8 cellular contexts compared by ENCODE assay signal in the genomic region with DNA sequence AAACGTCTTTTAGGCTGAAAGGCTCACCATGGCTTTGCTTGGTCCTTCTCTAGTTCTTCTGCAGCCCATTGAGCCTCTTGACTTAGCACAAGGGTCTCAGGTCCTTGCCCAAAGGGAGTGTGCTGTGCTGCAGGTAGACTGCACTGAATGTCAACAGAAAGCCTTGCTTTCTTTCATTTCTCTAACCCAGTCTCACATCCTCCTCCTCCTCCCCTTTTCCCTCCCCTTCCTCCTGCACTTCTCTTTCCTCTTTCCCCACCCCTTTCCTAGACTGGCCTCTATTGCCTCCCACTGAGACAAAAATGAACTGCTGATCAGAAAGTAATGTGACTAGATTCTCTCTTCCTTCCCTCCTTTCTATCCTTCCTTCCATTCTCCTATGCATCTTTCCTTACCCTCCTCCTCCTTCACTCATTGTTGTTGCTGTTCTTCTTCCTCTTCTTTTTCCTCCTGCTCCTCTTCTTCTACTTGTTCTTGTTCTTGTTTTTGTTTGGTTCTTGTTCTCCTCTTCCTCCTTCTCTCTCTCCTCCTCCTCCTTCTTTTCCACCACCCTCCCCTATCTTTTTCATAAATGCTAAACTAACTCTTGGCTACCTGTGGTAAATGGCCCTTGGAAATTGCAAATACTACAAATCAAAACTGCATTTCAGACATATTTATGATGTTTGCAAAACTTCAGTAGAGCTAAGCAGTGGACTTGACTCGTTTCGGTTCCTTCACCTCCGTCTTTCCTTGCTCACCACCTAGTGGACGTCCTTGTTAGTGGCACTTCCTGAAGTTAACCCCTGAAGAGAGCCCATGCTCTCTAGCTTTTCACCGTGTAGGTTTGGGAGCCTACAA. TPM values are rescaled to one million over a fixed set of nuclear protein-coding genes. Genes with fewer than 3 reads are reported as not detected.
A peak's percentile ranks its signal among the peaks of the same experiment; 100 is the strongest.
DNase-seq lines count a peak whose midpoint lies in the region; ATAC-seq, FAIRE-seq and TF ChIP-seq lines count a peak whose summit lies in the region.

A gene (minus strand): TSS at position 152 of the 840 bp plus-strand sequence. CDS start 122 bp downstream, at position 30.

- peak; percentile 80 for FAIRE-seq in GM12878 (lab: Jason Lieb, UNC)

- ATAC-seq in HG02840 (IDR thresholded peaks at IDR 0.05; ENCODE audit: low FRiP score, unreplicated experiment) (peak; percentile 74), GM12878 (peak; percentile 79)

- peak; percentile 44; the same call in 1 of the 2 replicates for TF ChIP-seq POLR2A in GM12878 (IDR thresholded peaks at IDR 0.05; ENCODE audit: low read depth, low read length)

- POLR2A ChIA-PET in GM12878 (lab: Charles Lee) = interaction anchor here (1.2 kb wide), 1 partner anchor 110 kb away, joined by 10 read pairs; no protein-coding TSS in a partner anchor

- BruUV-seq in GM12878 (replicated peaks; lab: Mats Ljungman, UMichigan) = no TSS peak

- peak within 1 kb of the TSS; percentile 87 for H2AFZ ChIP-seq in GM12878 (ENCODE audit: control insufficient read depth, low read depth, low read length)

- H3K4me3 ChIP-seq in GM12878 (peak within 1 kb of the TSS; percentile 45), iPS-15b (ENCODE audit: low read depth, low read length) (peak within 1 kb of the TSS; percentile 49), skin epidermis (peak within 1 kb of the TSS in 5 of 7 experiments; percentile 2 to 14 (median 2))

- intact Hi-C loops in T-helper 2 cell treated with Interferon-gamma antibody and Interleukin-4, amounts not matched to agents 100 ng/mL and 5 ng/mL, for 36 hours (cut with micrococcal nuclease) = loop anchor here (1.0 to 10.0 kb wide), 10 partner anchors 17 to 1177 kb away; a partner anchor contains a TSS
- intact Hi-C loops in GM12878 (cut with micrococcal nuclease; ENCODE audit: unreplicated experiment) = loop anchor here (1.0 to 10.0 kb wide), 7 partner anchors 15 to 1107 kb away; a partner anchor contains a TSS

- H3K9ac ChIP-seq in GM12878 (ENCODE audit: control insufficient read depth, insufficient read depth, low read length) = peak within 1 kb of the TSS; percentile 30
- no peak within 1 kb of the TSS for H3K9ac ChIP-seq in iPS-15b (ENCODE audit: low read depth, low read length)

- H3K79me2 ChIP-seq in GM12878 (ENCODE audit: control insufficient read depth, insufficient read depth, low read length) = peaks cover 29% of the 10 kb centered on the region

- DNase-seq in GM13977 (ENCODE audit: low spot score) (peak; percentile 53), NCI-H128 (lab: John Stamatoyannopoulos, UW; ENCODE audit: unreplicated experiment) (peak; percentile 5), GM12878 (ENCODE audit: low read depth, low spot score) (peak; percentile 90)

- SMC1A ChIA-PET in GM12878 (lab: Charles Lee; ENCODE audit: uncharacterized antibody, unreplicated experiment) = interaction anchor here (0.7 to 4.9 kb wide), 34 partner anchors 10 to 1108 kb away, joined by 3 to 154 read pairs (median 6); a partner anchor contains a TSS

- H3K4me2 ChIP-seq in GM12878 (ENCODE audit: control insufficient read depth, insufficient read depth) = peak within 1 kb of the TSS; percentile 85

- no peak for TF ChIP-seq EP300 in GM12878 (IDR thresholded peaks at IDR 0.05; ENCODE audit: borderline replicate concordance in 1 of 2, control insufficient read depth in 1 of 2, low read depth in 2 of 2, low read length in 2 of 2)

- RAD21 ChIA-PET in GM12878 (lab: Charles Lee; ENCODE audit: unreplicated experiment) = interaction anchor here (0.6 to 2.2 kb wide), 26 partner anchors 9 to 1369 kb away, joined by 3 to 98 read pairs (median 5); a partner anchor contains a TSS

- H3K27ac ChIP-seq in 22Rv1 (no peak within 1 kb of the TSS), GM12878 (ENCODE audit: control insufficient read depth, insufficient read depth) (peak within 1 kb of the TSS; percentile 49), skin epidermis (peak within 1 kb of the TSS in 9 of 21 experiments; percentile 30 to 88 (median 59))

- H3K4me1 ChIP-seq in GM12878 (ENCODE audit: control insufficient read depth, insufficient read depth, low read length) (peaks cover 4% of the 10 kb centered on the region; the same call in 1 of the 2 replicates), iPS-15b (ENCODE audit: control insufficient read depth, insufficient read depth, low read length) (peaks cover 7% of the 10 kb centered on the region)

- TF ChIP-seq CTCF in 22Rv1 (IDR thresholded peaks at IDR 0.05) (peak; percentile 94), GM13977 (IDR thresholded peaks at IDR 0.05; ENCODE audit: extremely low read depth, insufficient read depth, missing control alignments) (peak; percentile 87), GM12878 (IDR thresholded peaks at IDR 0.05 in 2 of 3, conservative IDR thresholded peaks at IDR 0.05 in 1 of 3; ENCODE audit: control insufficient read depth in 2 of 3, extremely low read depth in 1 of 3, insufficient read depth in 1 of 3, low read depth in 3 of 3, low read length in 3 of 3) (peak; percentile 91 to 98 (median 95))

- TF ChIP-seq RAD21 in GM12878 (IDR thresholded peaks at IDR 0.05; ENCODE audit: insufficient read depth, low read depth, low read length) = peak; percentile 99

- no peaks in the 10 kb centered on the region for H3K9me3 ChIP-seq in GM12878 (replicated peaks; ENCODE audit: control insufficient read depth, insufficient read depth, low read length)
- H3K9me3 ChIP-seq in iPS-15b (ENCODE audit: control insufficient read depth, insufficient read depth, low read length) = no peaks in the 10 kb centered on the region

- H4K20me1 ChIP-seq in GM12878 (ENCODE audit: control insufficient read depth, insufficient read depth) = no peaks in the 10 kb centered on the region

- no peaks in the 10 kb centered on the region for H3K36me3 ChIP-seq in GM12878 (ENCODE audit: control insufficient read depth in 2 of 2, insufficient read depth in 2 of 2, low read length in 1 of 2)
- H3K36me3 ChIP-seq in iPS-15b (ENCODE audit: control insufficient read depth, insufficient read depth, low read length) = no peaks in the 10 kb centered on the region

- H3K27me3 ChIP-seq in GM12878 (replicated peaks in 1 of 2; ENCODE audit: control insufficient read depth in 2 of 2, insufficient read depth in 2 of 2, low read length in 1 of 2) = no peaks in the 10 kb centered on the region
- no peaks in the 10 kb centered on the region for H3K27me3 ChIP-seq in iPS-15b (ENCODE audit: control insufficient read depth, insufficient read depth, low read length)

- in situ Hi-C loops in GM13977 (cut with MboI; ENCODE audit: low pct_unique_long_range_greater_than_20kb, low sequenced_read_pairs, unreplicated experiment) (no loop called here), GM12878 (cut with MboI) (no loop called here)

- CTCF ChIA-PET in GM12878 (lab: Yijun Ruan, JAX) = interaction anchor here (0.7 to 5.0 kb wide), 58 partner anchors 9 to 1848 kb away, joined by 3 to 193 read pairs (median 5); a partner anchor contains a TSS

- under 1% methylated on average over 6 of the region's 6 CpGs for WGBS in GM12878 (ENCODE audit: insufficient coverage, insufficient replicate concordance, low lambda C conversion rate, missing lambda C conversion rate)

TF ChIP-seq in GM12878, 131 proteins besides CTCF, POLR2A, EP300 and RAD21 (continues in another document):
- TF ChIP-seq GABPA (IDR thresholded peaks at IDR 0.05; ENCODE audit: low read depth) (no peak), ZNF207 (IDR thresholded peaks at IDR 0.05; ENCODE audit: borderline replicate concordance) (no peak), BRCA1 (IDR thresholded peaks at IDR 0.05; ENCODE audit: low read depth, low read length) (no peak), CHD4 (IDR thresholded peaks at IDR 0.05) (no peak), HDAC2 (IDR thresholded peaks at IDR 0.05) (no peak), IRF4 (IDR thresholded peaks at IDR 0.05; ENCODE audit: low read depth, low read length) (peak; percentile 62; the same call in 1 of the 2 replicates), IKZF2 (IDR thresholded peaks at IDR 0.05) (peak; percentile 85 to 87)
- TF ChIP-seq, protein P1, sequence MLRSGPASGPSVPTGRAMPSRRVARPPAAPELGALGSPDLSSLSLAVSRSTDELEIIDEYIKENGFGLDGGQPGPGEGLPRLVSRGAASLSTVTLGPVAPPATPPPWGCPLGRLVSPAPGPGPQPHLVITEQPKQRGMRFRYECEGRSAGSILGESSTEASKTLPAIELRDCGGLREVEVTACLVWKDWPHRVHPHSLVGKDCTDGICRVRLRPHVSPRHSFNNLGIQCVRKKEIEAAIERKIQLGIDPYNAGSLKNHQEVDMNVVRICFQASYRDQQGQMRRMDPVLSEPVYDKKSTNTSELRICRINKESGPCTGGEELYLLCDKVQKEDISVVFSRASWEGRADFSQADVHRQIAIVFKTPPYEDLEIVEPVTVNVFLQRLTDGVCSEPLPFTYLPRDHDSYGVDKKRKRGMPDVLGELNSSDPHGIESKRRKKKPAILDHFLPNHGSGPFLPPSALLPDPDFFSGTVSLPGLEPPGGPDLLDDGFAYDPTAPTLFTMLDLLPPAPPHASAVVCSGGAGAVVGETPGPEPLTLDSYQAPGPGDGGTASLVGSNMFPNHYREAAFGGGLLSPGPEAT (IDR thresholded peaks at IDR 0.05; ENCODE audit: low read depth) = peak; percentile 46; the same call in 1 of the 2 replicates

RNA-seq across cellular contexts. Expression of the gene that starts here (rescaled TPM):
- 517 and 529 TPM in 2 replicates for total RNA-seq in T-helper 2 cell treated with Interferon-gamma antibody and Interleukin-4, amounts not matched to agents 100 ng/mL and 5 ng/mL, for 36 hours
- 16.0 and 27.0 TPM in 2 replicates for total RNA-seq in GM12878 (2013; cell fraction: nucleolus; rRNA removed)
- total RNA-seq in GM12878 (2014; rRNA removed) = 37.2 and 41.6 TPM in 2 replicates
- total RNA-seq in GM12878 (2014; rRNA removed; fragmentation: Illumina TruSeq; extraction: Trizol) = 50.5 and 52.1 TPM in 2 replicates
- total RNA-seq in GM12878 (2021) = 43.6 and 55.2 TPM in 2 replicates
- polyA plus RNA-seq in GM12878 (2011; ENCODE audit: low read depth) = 13.7 TPM
- polyA plus RNA-seq in GM12878 (2011; rRNA removed) = 49.7 and 61.0 TPM in 2 replicates
- 27.1 and 28.6 TPM in 2 replicates for polyA plus RNA-seq in GM12878 (2011; cell fraction: cytosol; rRNA removed)
- polyA plus RNA-seq in GM12878 (2011; cell fraction: nucleus; rRNA removed) = 17.1 and 20.2 TPM in 2 replicates
- 12.5 and 28.8 TPM in 2 replicates for polyA plus RNA-seq in GM12878 (2012)
- 66.0 and 78.2 TPM in 2 replicates for polyA plus RNA-seq in GM12878 (2014; fragmentation: Illumina TruSeq; extraction: Trizol)
- polyA plus RNA-seq in GM12878 (2014; fragmentation: Nextera tagmentation; extraction: Ambion mirVana) = 10 to 100 TPM; 53.5 to 63.2 TPM
- polyA plus RNA-seq in GM12878 (2014; rRNA removed) = 29.6 and 40.9 TPM in 2 replicates
- 10 to 100 TPM; 31.8 to 35.3 TPM for polyA plus RNA-seq in GM12878 (2016; fragmentation: Nextera tagmentation; extraction: Ambion mirVana)
- polyA minus RNA-seq in GM12878 (2011; rRNA and poly(A)+ RNA removed) = 37.3 and 38.3 TPM in 2 replicates
- 19.5 and 22.1 TPM in 2 replicates for polyA minus RNA-seq in GM12878 (2011; cell fraction: cytosol; rRNA and poly(A)+ RNA removed)
- 15.1 and 16.5 TPM in 2 replicates for polyA minus RNA-seq in GM12878 (2011; cell fraction: nucleus; rRNA and poly(A)+ RNA removed)

Comparison
In these comparisons a context has a peak if more than half of its experiments do, and no peak if none do; other contexts are left out.
1. DNase-seq: peak in every context shown above with its lines; median percentile 90 in GM12878; 53 in GM13977; 5 in NCI-H128.